8 cellular contexts compared by ENCODE assay signal in the genomic region with DNA sequence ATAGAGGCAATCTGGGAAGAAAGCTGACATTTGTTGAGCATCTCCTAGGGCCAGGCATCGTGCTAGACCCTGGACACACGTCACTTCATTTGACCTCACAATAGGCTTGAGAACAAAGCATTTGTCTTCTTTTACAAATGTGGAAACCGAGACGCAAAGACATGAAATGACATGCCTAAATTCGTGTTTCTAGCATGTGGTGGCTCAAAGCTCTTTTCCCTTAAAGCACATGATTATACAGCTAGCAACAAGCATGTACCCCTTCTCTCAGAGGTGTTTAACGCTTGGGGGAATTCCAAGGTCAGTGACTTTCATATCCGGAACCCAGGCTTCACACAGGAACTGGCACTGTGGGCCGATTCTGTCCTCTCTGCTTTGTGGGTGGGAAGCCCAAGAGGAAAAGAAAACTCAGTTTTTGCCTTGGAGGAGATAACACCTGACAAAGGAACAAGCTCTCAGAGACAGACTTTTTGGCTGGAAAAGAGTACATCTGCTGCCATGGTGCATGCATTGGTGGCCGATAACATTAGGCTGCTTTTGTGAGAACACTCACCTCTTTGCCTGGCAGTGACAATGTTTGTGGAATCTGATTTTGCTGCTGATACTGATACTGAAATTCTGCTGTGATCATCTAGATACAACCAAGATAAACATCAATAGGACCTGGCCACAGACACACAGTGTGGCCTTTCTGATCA.
DNase-seq lines count a peak whose midpoint lies in the region; ATAC-seq and TF ChIP-seq lines count a peak whose summit lies in the region.

No MANE protein-coding gene starts in this region.

- no peak overlapping the region for H3K4me3 Mint-ChIP-seq in nephron progenitor cell

- ATAC-seq in GM18505 (IDR thresholded peaks at IDR 0.05; ENCODE audit: unreplicated experiment): peak; percentile 65
- ATAC-seq in HG02840 (IDR thresholded peaks at IDR 0.05; ENCODE audit: low FRiP score, unreplicated experiment): peak; percentile 51

- DNase-seq in activated CD4-positive, alpha-beta T cell treated with anti-CD3 and anti-CD28 coated beads, Interleukin-2, amount 50 U/mL, for 48 hours: peak; percentile 64 to 73
- DNase-seq in nephron progenitor cell: no peak
- DNase-seq in HAP-1 (ENCODE audit: low spot score in 2 of 2): no peak
- no peak for DNase-seq in NCI-H128 (lab: John Stamatoyannopoulos, UW; ENCODE audit: unreplicated experiment)
- DNase-seq in NCI-H2171 (lab: John Stamatoyannopoulos, UW): no peak
- no peak for DNase-seq in HPDE6-E6E7 (ENCODE audit: extremely low spot score)

- TF ChIP-seq CTCF in nephron progenitor cell (IDR thresholded peaks at IDR 0.05): no peak

- H3K4me3 ChIP-seq in HAP-1: no peak overlapping the region

- TF ChIP-seq POLR2A in GM18505 (IDR thresholded peaks at IDR 0.05; ENCODE audit: borderline replicate concordance, extremely low read depth, insufficient read depth, insufficient read length): no peak

- peaks cover 9% of the 10 kb centered on the region; the same call in 1 of the 2 replicates for H3K9me3 ChIP-seq in HAP-1

- H3K36me3 Mint-ChIP-seq in nephron progenitor cell (ENCODE audit: low read depth): peaks cover 12% of the 10 kb centered on the region

- H3K27ac Mint-ChIP-seq in nephron progenitor cell: peak overlapping the region; percentile 33

- no peaks in the 10 kb centered on the region for H3K36me3 ChIP-seq in HAP-1 (replicated peaks)

- H3K4me1 Mint-ChIP-seq in nephron progenitor cell: peaks cover 24% of the 10 kb centered on the region

- H3K27me3 Mint-ChIP-seq in nephron progenitor cell (ENCODE audit: low read depth, poor library complexity): peaks cover 24% of the 10 kb centered on the region

- H3K27me3 ChIP-seq in HAP-1 (ENCODE audit: low read depth): no peaks in the 10 kb centered on the region

- no peaks in the 10 kb centered on the region for H3K4me1 ChIP-seq in HAP-1

- peaks cover 26% of the 10 kb centered on the region for H3K9me3 Mint-ChIP-seq in nephron progenitor cell

- in situ Hi-C loops in HAP-1 (cut with MboI; ENCODE audit: low sequenced_read_pairs): loop anchor here (5.0 kb wide), 1 partner anchor 78 kb away; no protein-coding TSS in a partner anchor

Comparison
In these comparisons a context has a peak if more than half of its experiments do, and no peak if none do; other contexts are left out.
1. DNase-seq: peak in activated CD4-positive, alpha-beta T cell treated with anti-CD3 and anti-CD28 coated beads, Interleukin-2, amount 50 U/mL, for 48 hours (2 of 2); none in nephron progenitor cell (single experiment), HAP-1 (0 of 2), NCI-H128 (single experiment), NCI-H2171 (single experiment) and HPDE6-E6E7 (single experiment).